20 cellular contexts compared by ENCODE assay signal in the genomic region with DNA sequence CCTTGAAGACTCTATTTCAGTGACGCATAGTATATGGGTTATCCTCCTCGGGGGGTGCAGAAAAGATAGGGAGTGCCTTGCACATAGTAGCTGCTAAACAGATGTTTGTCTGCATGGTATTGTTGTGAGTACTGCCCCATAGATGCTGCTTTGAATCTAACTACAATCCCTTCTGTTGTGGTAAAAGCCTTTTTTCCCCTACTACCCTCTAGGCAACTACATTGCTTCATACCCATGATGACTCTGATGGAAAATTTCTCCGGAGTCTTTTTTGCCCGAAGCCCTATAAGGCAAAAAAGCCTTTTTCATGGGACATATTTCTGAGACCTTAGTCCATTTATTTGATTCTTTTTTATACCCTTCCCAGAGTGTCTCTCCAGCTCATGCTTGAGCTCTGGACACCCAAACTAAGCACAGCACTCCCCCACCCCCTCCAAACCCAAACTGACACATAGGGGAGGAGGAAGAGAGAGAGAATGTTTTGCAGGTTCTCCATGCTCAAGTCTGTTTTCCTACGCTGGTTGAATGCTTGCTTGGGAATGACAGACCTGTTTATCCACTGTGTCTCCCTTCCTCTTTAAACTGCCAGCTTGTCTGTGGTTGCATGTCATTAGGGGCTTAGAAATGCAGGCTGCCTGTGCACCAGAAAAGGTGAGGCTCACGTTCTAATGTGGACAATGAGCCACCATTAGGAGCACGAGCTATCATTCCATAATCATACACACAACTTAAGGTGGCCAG. TPM values are rescaled to one million over a fixed set of nuclear protein-coding genes. Genes with fewer than 3 reads are reported as not detected.
"Had no signal": no experiment of that assay in that cellular context is flagged by ENCODE, and none has a peak within 500 bp of the region (broad histone marks: within the 10 kb centered on the region; RNA-seq: fewer than 3 reads in every experiment).

No MANE protein-coding gene starts in this region.

- H3K27ac ChIP-seq: brain microvascular endothelial cell, dorsolateral prefrontal cortex, esophagus muscularis mucosa, gastrocnemius medialis, heart right ventricle, thoracic aorta, uterus had no signal

- H3K4me3 ChIP-seq: dorsolateral prefrontal cortex, esophagus muscularis mucosa, gastrocnemius medialis, heart right ventricle, thoracic aorta, uterus had no signal

- H3K36me3 ChIP-seq: brain microvascular endothelial cell, esophagus muscularis mucosa, gastrocnemius medialis, heart right ventricle, thoracic aorta, uterus had no signal

- DNase-seq: activated B cell treated with CpG ODN at 0.5 μM for 24 hours; activated CD4-positive, alpha-beta T cell treated with anti-CD3 and anti-CD28 coated beads, Interleukin-2, amount 10 ng/mL, durations not matched to agents 7 days and 5 days; activated naive CD4-positive, alpha-beta T cell treated with anti-CD3 and anti-CD28 coated beads, Interleukin-2, amount 50 U/mL, for 16 hours; brain microvascular endothelial cell; dorsolateral prefrontal cortex; gastrocnemius medialis; heart right ventricle; kidney; left ventricle myocardium superior; nephron progenitor cell; stimulated activated CD4-positive, alpha-beta T cell treated with anti-CD3 and anti-CD28 coated beads, Interleukin-4, amount 100 ng/mL, for 4 hours; stimulated activated naive CD8-positive, alpha-beta T cell treated with anti-CD3 and anti-CD28 coated beads, Interleukin-15, amount 100 ng/mL, for 72 hours; uterus had no signal

- ATAC-seq: gastrocnemius medialis; heart right ventricle; left ventricle myocardium superior; stimulated activated naive CD8-positive, alpha-beta T cell treated with anti-CD3 and anti-CD28 coated beads, Interleukin-15, amount 100 ng/mL, for 72 hours had no signal

- H3K27me3 ChIP-seq: brain microvascular endothelial cell, dorsolateral prefrontal cortex, esophagus muscularis mucosa, gastrocnemius medialis, uterus had no signal

- H3K4me1 ChIP-seq: heart right ventricle, uterus had no signal

- H3K9me3 ChIP-seq: esophagus muscularis mucosa, gastrocnemius medialis, thoracic aorta, uterus had no signal

RNA-seq across cellular contexts. Expression of a gene that starts 52.9 kb away (rescaled TPM):
- total RNA-seq: activated B cell treated with CpG ODN at 0.5 μM for 24 hours; activated CD4-positive, alpha-beta T cell treated with anti-CD3 and anti-CD28 coated beads, Interleukin-2, amount 10 ng/mL, durations not matched to agents 7 days and 5 days; activated T-helper 2 cell treated with anti-CD3 and anti-CD28 coated beads, Interferon-gamma antibody, Interleukin-2, Interleukin-4, amounts not matched to agents 10 μg/mL and 5 μg/mL and 100 μg/mL, durations not matched to agents 14 hours and 24 hours and 36 hours; cerebellum; esophagus muscularis mucosa; gastrocnemius medialis; heart right ventricle; kidney; left ventricle myocardium superior; mesenteric fat pad; omental fat pad; T-helper 1 cell treated with Interleukin-12 subunit alpha and Interleukin-12 subunit beta and Interleukin-4 antibody, amounts not matched to agents 30 ng/mL and 1 ng/mL, for 36 hours; thoracic aorta; uterus had no signal
